In genomic region chr18:35467624-35468016, GRCh38 we compare ENCODE assay signal across 13 cellular contexts. TPM values are rescaled to one million over a fixed set of nuclear protein-coding genes. Genes with fewer than 3 reads are reported as not detected.
DNase-seq lines count a peak whose midpoint lies in the region; ATAC-seq and TF ChIP-seq lines count a peak whose summit lies in the region.
"Had no signal": no experiment of that assay in that cellular context is flagged by ENCODE, and none has a peak within 500 bp of the region (broad histone marks: within the 10 kb centered on the region; RNA-seq: fewer than 3 reads in every experiment).

No MANE protein-coding gene starts in this region.

- H3K9me3 Mint-ChIP-seq in Caco-2 (ENCODE audit: unreplicated experiment) = no peaks in the 10 kb centered on the region
- H3K9me3 Mint-ChIP-seq in activated CD4-positive, alpha-beta T cell treated with anti-CD3 and anti-CD28 coated beads, Interleukin-2, amount 10 ng/mL, durations not matched to agents 24 days and 14 days = peaks cover 3% of the 10 kb centered on the region

- POLR2A ChIA-PET in Caco-2 (lab: Charles Lee) = no interaction called here

- H3K4me1 Mint-ChIP-seq in Caco-2 (ENCODE audit: low read depth, unreplicated experiment) = peaks cover 7% of the 10 kb centered on the region
- H3K4me1 Mint-ChIP-seq in activated CD4-positive, alpha-beta T cell treated with anti-CD3 and anti-CD28 coated beads, Interleukin-2, amount 10 ng/mL, durations not matched to agents 24 days and 14 days = peaks cover 4% of the 10 kb centered on the region

- H3K27ac ChIP-seq in DOHH2 (ENCODE audit: low read depth, low read length) (no peak overlapping the region), RWPE2 (ENCODE audit: poor library complexity, severe bottlenecking) (no peak overlapping the region), testis (no peak overlapping the region)

- no peaks in the 10 kb centered on the region for H4K20me1 ChIP-seq in DOHH2 (ENCODE audit: control insufficient read depth, insufficient read depth, low read depth, low read length)

- H3K9me3 ChIP-seq in DOHH2 (ENCODE audit: control insufficient read depth, insufficient read depth, low read length) (no peaks in the 10 kb centered on the region), RWPE2 (ENCODE audit: severe bottlenecking) (no peaks in the 10 kb centered on the region), Caco-2 (no peaks in the 10 kb centered on the region), testis (no peaks in the 10 kb centered on the region)

- no peaks in the 10 kb centered on the region for H3K27me3 ChIP-seq in DOHH2 (ENCODE audit: control insufficient read depth, low read length)
- no peaks in the 10 kb centered on the region for H3K27me3 ChIP-seq in RWPE2 (ENCODE audit: insufficient read depth, poor library complexity, severe bottlenecking)
- no peaks in the 10 kb centered on the region for H3K27me3 ChIP-seq in Caco-2 (replicated peaks; ENCODE audit: control insufficient read depth, insufficient read depth, low read length)
- no peaks in the 10 kb centered on the region for H3K27me3 ChIP-seq in testis

- TF ChIP-seq CTCF in DOHH2 (IDR thresholded peaks at IDR 0.05; ENCODE audit: low read depth, low read length, poor library complexity, severe bottlenecking) (no peak), RWPE2 (IDR thresholded peaks at IDR 0.05; ENCODE audit: poor library complexity, severe bottlenecking) (no peak), Caco-2 (IDR thresholded peaks at IDR 0.05; ENCODE audit: insufficient read depth in 1 of 2, low read depth in 1 of 2, low read length in 1 of 2, severe bottlenecking in 1 of 2, unreplicated experiment in 1 of 2) (no peak), testis (IDR thresholded peaks at IDR 0.05) (no peak)

- DNase-seq in RWPE2 (ENCODE audit: low spot score) (no peak), NCI-H748 (lab: John Stamatoyannopoulos, UW; ENCODE audit: unreplicated experiment) (no peak), Caco-2 (no peak), testis (no peak)
- no peak for DNase-seq in activated CD4-positive, alpha-beta T cell treated with anti-CD3 and anti-CD28 coated beads, Interleukin-2, amount 10 ng/mL, durations not matched to agents 24 days and 14 days
- DNase-seq: activated CD4-positive, CD25-positive, alpha-beta regulatory T cell treated with anti-CD3 and anti-CD28 coated beads, Interleukin-2, amount 50 U/mL, for 72 hours; CD4-positive, CD25-positive, alpha-beta regulatory T cell; HCEC 1CT; midbrain; stimulated activated CD4-positive, alpha-beta T cell treated with anti-CD3 and anti-CD28 coated beads, Interleukin-4, amount 100 ng/mL, for 24 hours had no signal

- TF ChIP-seq POLR2A in testis (IDR thresholded peaks at IDR 0.05) = no peak

- H3K36me3 ChIP-seq in DOHH2 (ENCODE audit: control insufficient read depth, low read length) (peaks cover 2% of the 10 kb centered on the region), RWPE2 (ENCODE audit: low read depth) (peaks cover 42% of the 10 kb centered on the region), Caco-2 (ENCODE audit: control insufficient read depth, insufficient read depth, low read length) (no peaks in the 10 kb centered on the region), testis (ENCODE audit: low read depth, missing control alignments) (no peaks in the 10 kb centered on the region)

- CTCF ChIA-PET in Caco-2 (lab: Charles Lee) = no interaction called here

- H3K4me3 ChIP-seq in DOHH2 (ENCODE audit: low read length) (peak overlapping the region; percentile 34), RWPE2 (ENCODE audit: severe bottlenecking) (no peak overlapping the region), Caco-2 (ENCODE audit: low read depth, low read length) (no peak overlapping the region), testis (no peak overlapping the region)

- H3K36me3 Mint-ChIP-seq in Caco-2 (ENCODE audit: insufficient read depth, unreplicated experiment) = peaks cover 8% of the 10 kb centered on the region
- H3K36me3 Mint-ChIP-seq in activated CD4-positive, alpha-beta T cell treated with anti-CD3 and anti-CD28 coated beads, Interleukin-2, amount 10 ng/mL, durations not matched to agents 24 days and 14 days (ENCODE audit: low read depth) = peaks cover 8% of the 10 kb centered on the region

- intact Hi-C loops in Caco-2 (cut with micrococcal nuclease; ENCODE audit: unreplicated experiment) (no loop called here), testis (cut with DNase I; ENCODE audit: low total_unique reads) (no loop called here)
- intact Hi-C loops in activated CD4-positive, alpha-beta T cell treated with anti-CD3 and anti-CD28 coated beads, Interleukin-2, amount 10 ng/mL, durations not matched to agents 24 days and 14 days (cut with micrococcal nuclease) = no loop called here

- H3K79me2 ChIP-seq in DOHH2 (ENCODE audit: control insufficient read depth, low read length) = no peaks in the 10 kb centered on the region

- no peak overlapping the region for H3K27ac Mint-ChIP-seq in Caco-2 (ENCODE audit: unreplicated experiment)
- H3K27ac Mint-ChIP-seq in activated CD4-positive, alpha-beta T cell treated with anti-CD3 and anti-CD28 coated beads, Interleukin-2, amount 10 ng/mL, durations not matched to agents 24 days and 14 days = no peak overlapping the region

- no peaks in the 10 kb centered on the region for H3K9me2 ChIP-seq in DOHH2 (replicated peaks; ENCODE audit: control insufficient read depth, low read length)

- BruUV-seq in Caco-2 (replicated peaks; lab: Mats Ljungman, UMichigan) = no TSS peak

- WGBS in testis, 2 donors = 64 to 90% methylated on average over 4 of the region's 4 CpGs

- no peaks in the 10 kb centered on the region for H3F3A ChIP-seq in DOHH2 (ENCODE audit: control insufficient read depth, insufficient read depth)

- H3K4me1 ChIP-seq in DOHH2 (ENCODE audit: control insufficient read depth, low read length) (peaks cover 21% of the 10 kb centered on the region), RWPE2 (ENCODE audit: insufficient read depth, poor library complexity, severe bottlenecking) (no peaks in the 10 kb centered on the region), Caco-2 (no peaks in the 10 kb centered on the region), testis (no peaks in the 10 kb centered on the region)

- peak overlapping the region; percentile 51 for H3K4me2 ChIP-seq in DOHH2 (ENCODE audit: low read length)

- no peak overlapping the region for H3K4me3 Mint-ChIP-seq in Caco-2 (ENCODE audit: unreplicated experiment)
- H3K4me3 Mint-ChIP-seq in activated CD4-positive, alpha-beta T cell treated with anti-CD3 and anti-CD28 coated beads, Interleukin-2, amount 10 ng/mL, durations not matched to agents 24 days and 14 days = no peak overlapping the region
- H3K4me3 Mint-ChIP-seq: CD4-positive, CD25-positive, alpha-beta regulatory T cell had no signal

- peak; percentile 83 for ATAC-seq in GM19467 (IDR thresholded peaks at IDR 0.05; ENCODE audit: unreplicated experiment)
- ATAC-seq in HG03135 (IDR thresholded peaks at IDR 0.05; ENCODE audit: unreplicated experiment) = peak; percentile 77
- peak; percentile 6; the same call in 1 of the 3 replicates for ATAC-seq in RWPE2 (ENCODE audit: low read depth)

- no peaks in the 10 kb centered on the region for H3K27me3 Mint-ChIP-seq in Caco-2 (ENCODE audit: insufficient read depth, unreplicated experiment)
- no peaks in the 10 kb centered on the region for H3K27me3 Mint-ChIP-seq in activated CD4-positive, alpha-beta T cell treated with anti-CD3 and anti-CD28 coated beads, Interleukin-2, amount 10 ng/mL, durations not matched to agents 24 days and 14 days
- H3K27me3 Mint-ChIP-seq: CD4-positive, CD25-positive, alpha-beta regulatory T cell had no signal

RNA-seq across cellular contexts. Expression of gene INO80C, which starts 30.1 kb away (rescaled TPM):
- total RNA-seq in Caco-2 (2022) (22.7 and 26.6 TPM in 2 replicates), testis (10 to 100 TPM; 52.2 to 77.5 TPM)
- 34.7 and 37.6 TPM in 2 replicates for total RNA-seq in activated CD4-positive, alpha-beta T cell treated with anti-CD3 and anti-CD28 coated beads, Interleukin-2, amount 10 ng/mL, durations not matched to agents 24 days and 14 days
- 155 TPM for polyA plus RNA-seq in testis (ENCODE audit: insufficient read depth, low read depth, low replicate concordance)

Comparison
In these comparisons a context has a peak if more than half of its experiments do, and no peak if none do; other contexts are left out.
1. ATAC-seq: peak in every context shown above with its lines; median percentile 83 in GM19467; 77 in HG03135; 6 in RWPE2.